Comparison of ENCODE assay signal across 1 cellular context in the genomic region with DNA sequence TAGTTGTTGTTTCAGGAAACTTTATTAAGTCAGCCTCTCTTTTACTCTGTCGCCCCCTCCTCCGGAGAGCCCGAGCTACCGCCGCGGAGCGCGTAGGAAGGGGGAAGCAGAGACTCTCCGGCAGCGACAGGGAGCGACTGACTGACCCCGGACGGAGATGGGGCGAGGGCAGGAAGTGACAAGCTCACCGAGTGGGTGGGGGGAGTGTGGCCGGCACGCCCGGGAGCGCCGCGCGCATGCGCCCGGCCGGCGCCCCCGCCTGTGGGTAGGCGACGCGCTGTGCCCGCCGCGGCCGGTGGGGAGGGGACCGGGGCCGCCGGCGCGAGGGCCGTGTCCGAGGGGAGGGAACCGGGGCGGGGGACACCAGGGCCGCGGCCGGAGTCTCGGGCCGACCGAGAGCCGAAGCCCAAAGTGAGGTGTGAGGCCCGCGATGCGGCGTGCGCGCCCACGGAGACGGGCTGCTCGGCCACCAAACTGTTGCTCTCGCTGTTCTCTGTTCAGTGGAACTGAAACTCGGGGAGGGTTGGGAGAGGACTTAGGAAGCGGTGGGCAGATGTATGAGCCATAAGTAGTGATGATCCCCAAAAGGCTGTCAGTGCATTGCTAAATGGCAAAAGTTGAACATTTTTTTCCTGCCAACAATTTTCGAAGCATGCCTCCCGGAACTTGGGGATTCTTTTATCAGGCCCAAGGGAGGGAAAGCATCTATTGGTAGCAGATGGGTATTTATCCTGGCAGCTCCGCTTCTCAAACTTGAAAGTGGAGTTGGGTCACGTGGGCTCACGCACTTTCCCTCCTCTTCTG.
TF ChIP-seq lines count a peak whose summit lies in the region.

ZNF800 (minus strand) TSS at position 143 of the 804 bp plus-strand sequence. CDS start 1,151 bp downstream, outside the sequence.

TF ChIP-seq in HepG2, 621 proteins besides CTCF, POLR2A, EP300 and RAD21 (continued from another document and continues in another):
- TF ChIP-seq, protein P1, sequence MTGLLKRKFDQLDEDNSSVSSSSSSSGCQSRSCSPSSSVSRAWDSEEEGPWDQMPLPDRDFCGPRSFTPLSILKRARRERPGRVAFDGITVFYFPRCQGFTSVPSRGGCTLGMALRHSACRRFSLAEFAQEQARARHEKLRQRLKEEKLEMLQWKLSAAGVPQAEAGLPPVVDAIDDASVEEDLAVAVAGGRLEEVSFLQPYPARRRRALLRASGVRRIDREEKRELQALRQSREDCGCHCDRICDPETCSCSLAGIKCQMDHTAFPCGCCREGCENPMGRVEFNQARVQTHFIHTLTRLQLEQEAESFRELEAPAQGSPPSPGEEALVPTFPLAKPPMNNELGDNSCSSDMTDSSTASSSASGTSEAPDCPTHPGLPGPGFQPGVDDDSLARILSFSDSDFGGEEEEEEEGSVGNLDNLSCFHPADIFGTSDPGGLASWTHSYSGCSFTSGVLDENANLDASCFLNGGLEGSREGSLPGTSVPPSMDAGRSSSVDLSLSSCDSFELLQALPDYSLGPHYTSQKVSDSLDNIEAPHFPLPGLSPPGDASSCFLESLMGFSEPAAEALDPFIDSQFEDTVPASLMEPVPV (CRISPR knock-in tag; IDR thresholded peaks at IDR 0.05), result peak; percentile 76; the same call in 1 of the 2 replicates
- peak; percentile 51 for TF ChIP-seq JARID2 (CRISPR knock-in tag; IDR thresholded peaks at IDR 0.05; ENCODE audit: insufficient replicate concordance)
- TF ChIP-seq MAFG (CRISPR knock-in tag; IDR thresholded peaks at IDR 0.05), result no peak
- TF ChIP-seq, protein P2, sequence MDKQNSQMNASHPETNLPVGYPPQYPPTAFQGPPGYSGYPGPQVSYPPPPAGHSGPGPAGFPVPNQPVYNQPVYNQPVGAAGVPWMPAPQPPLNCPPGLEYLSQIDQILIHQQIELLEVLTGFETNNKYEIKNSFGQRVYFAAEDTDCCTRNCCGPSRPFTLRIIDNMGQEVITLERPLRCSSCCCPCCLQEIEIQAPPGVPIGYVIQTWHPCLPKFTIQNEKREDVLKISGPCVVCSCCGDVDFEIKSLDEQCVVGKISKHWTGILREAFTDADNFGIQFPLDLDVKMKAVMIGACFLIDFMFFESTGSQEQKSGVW (CRISPR knock-in tag; IDR thresholded peaks at IDR 0.05; ENCODE audit: borderline replicate concordance), result no peak
- no peak for TF ChIP-seq ZNF552 (CRISPR knock-in tag; IDR thresholded peaks at IDR 0.05; ENCODE audit: borderline replicate concordance)
- TF ChIP-seq ZNF33A (CRISPR knock-in tag; IDR thresholded peaks at IDR 0.05; ENCODE audit: borderline replicate concordance), result peak; percentile 71; the same call in 1 of the 2 replicates
- peak in 1 of 2 experiments; percentile 16; a peak in 1 of 4 replicates for TF ChIP-seq KLF16 (CRISPR knock-in tag; IDR thresholded peaks at IDR 0.05)
- peak; percentile 84 for TF ChIP-seq GATAD1 (CRISPR knock-in tag; IDR thresholded peaks at IDR 0.05)
- no peak for TF ChIP-seq PCBP2 (optimal IDR thresholded peaks at IDR 0.05; ENCODE audit: low read depth, low read length, poor library complexity, severe bottlenecking)
- TF ChIP-seq ZNF24 (IDR thresholded peaks at IDR 0.05), result no peak
- 0 out of 2 replicates have a peak, but pooled peaks have one; percentile 25 for TF ChIP-seq PHF21A (CRISPR knock-in tag; IDR thresholded peaks at IDR 0.05)
- peak; percentile 2; the same call in 1 of the 2 replicates for TF ChIP-seq KDM5B (CRISPR knock-in tag; IDR thresholded peaks at IDR 0.05; ENCODE audit: borderline replicate concordance)
- no peak for TF ChIP-seq THAP9 (CRISPR knock-in tag; IDR thresholded peaks at IDR 0.05; ENCODE audit: borderline replicate concordance)
- TF ChIP-seq, protein P3, sequence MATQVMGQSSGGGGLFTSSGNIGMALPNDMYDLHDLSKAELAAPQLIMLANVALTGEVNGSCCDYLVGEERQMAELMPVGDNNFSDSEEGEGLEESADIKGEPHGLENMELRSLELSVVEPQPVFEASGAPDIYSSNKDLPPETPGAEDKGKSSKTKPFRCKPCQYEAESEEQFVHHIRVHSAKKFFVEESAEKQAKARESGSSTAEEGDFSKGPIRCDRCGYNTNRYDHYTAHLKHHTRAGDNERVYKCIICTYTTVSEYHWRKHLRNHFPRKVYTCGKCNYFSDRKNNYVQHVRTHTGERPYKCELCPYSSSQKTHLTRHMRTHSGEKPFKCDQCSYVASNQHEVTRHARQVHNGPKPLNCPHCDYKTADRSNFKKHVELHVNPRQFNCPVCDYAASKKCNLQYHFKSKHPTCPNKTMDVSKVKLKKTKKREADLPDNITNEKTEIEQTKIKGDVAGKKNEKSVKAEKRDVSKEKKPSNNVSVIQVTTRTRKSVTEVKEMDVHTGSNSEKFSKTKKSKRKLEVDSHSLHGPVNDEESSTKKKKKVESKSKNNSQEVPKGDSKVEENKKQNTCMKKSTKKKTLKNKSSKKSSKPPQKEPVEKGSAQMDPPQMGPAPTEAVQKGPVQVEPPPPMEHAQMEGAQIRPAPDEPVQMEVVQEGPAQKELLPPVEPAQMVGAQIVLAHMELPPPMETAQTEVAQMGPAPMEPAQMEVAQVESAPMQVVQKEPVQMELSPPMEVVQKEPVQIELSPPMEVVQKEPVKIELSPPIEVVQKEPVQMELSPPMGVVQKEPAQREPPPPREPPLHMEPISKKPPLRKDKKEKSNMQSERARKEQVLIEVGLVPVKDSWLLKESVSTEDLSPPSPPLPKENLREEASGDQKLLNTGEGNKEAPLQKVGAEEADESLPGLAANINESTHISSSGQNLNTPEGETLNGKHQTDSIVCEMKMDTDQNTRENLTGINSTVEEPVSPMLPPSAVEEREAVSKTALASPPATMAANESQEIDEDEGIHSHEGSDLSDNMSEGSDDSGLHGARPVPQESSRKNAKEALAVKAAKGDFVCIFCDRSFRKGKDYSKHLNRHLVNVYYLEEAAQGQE (IDR thresholded peaks at IDR 0.05; ENCODE audit: borderline replicate concordance in 1 of 2, low read depth in 1 of 2, low read length in 2 of 2), result 0 out of 4 replicates have a peak, but pooled peaks of 1 of the 2 experiments have one; percentile 49
- no peak for TF ChIP-seq FOSL2 (CRISPR knock-in tag; IDR thresholded peaks at IDR 0.05)
- TF ChIP-seq HDAC2 (CRISPR knock-in tag; IDR thresholded peaks at IDR 0.05), result no peak
- TF ChIP-seq SUZ12 (IDR thresholded peaks at IDR 0.05; ENCODE audit: low read depth, low read length), result no peak
- TF ChIP-seq RFXAP (CRISPR knock-in tag; IDR thresholded peaks at IDR 0.05; ENCODE audit: borderline replicate concordance), result peak; percentile 53; the same call in 1 of the 2 replicates
- TF ChIP-seq ZBTB8A (CRISPR knock-in tag; IDR thresholded peaks at IDR 0.05; ENCODE audit: borderline replicate concordance, low read depth), result no peak
- TF ChIP-seq ZNF747 (CRISPR knock-in tag; IDR thresholded peaks at IDR 0.05; ENCODE audit: borderline replicate concordance), result no peak
- TF ChIP-seq JDP2 (CRISPR knock-in tag; IDR thresholded peaks at IDR 0.05; ENCODE audit: borderline replicate concordance), result no peak
- no peak for TF ChIP-seq ZNF30 (CRISPR knock-in tag; IDR thresholded peaks at IDR 0.05)
- peak; percentile 40; the same call in 1 of the 2 replicates for TF ChIP-seq CREM (IDR thresholded peaks at IDR 0.05)
- TF ChIP-seq CREM (CRISPR knock-in tag; IDR thresholded peaks at IDR 0.05), result no peak
- peak; percentile 38; the same call in 1 of the 3 replicates for TF ChIP-seq MXI1 (IDR thresholded peaks at IDR 0.05; ENCODE audit: borderline replicate concordance, low read depth, low read length)
- TF ChIP-seq, protein P4, sequence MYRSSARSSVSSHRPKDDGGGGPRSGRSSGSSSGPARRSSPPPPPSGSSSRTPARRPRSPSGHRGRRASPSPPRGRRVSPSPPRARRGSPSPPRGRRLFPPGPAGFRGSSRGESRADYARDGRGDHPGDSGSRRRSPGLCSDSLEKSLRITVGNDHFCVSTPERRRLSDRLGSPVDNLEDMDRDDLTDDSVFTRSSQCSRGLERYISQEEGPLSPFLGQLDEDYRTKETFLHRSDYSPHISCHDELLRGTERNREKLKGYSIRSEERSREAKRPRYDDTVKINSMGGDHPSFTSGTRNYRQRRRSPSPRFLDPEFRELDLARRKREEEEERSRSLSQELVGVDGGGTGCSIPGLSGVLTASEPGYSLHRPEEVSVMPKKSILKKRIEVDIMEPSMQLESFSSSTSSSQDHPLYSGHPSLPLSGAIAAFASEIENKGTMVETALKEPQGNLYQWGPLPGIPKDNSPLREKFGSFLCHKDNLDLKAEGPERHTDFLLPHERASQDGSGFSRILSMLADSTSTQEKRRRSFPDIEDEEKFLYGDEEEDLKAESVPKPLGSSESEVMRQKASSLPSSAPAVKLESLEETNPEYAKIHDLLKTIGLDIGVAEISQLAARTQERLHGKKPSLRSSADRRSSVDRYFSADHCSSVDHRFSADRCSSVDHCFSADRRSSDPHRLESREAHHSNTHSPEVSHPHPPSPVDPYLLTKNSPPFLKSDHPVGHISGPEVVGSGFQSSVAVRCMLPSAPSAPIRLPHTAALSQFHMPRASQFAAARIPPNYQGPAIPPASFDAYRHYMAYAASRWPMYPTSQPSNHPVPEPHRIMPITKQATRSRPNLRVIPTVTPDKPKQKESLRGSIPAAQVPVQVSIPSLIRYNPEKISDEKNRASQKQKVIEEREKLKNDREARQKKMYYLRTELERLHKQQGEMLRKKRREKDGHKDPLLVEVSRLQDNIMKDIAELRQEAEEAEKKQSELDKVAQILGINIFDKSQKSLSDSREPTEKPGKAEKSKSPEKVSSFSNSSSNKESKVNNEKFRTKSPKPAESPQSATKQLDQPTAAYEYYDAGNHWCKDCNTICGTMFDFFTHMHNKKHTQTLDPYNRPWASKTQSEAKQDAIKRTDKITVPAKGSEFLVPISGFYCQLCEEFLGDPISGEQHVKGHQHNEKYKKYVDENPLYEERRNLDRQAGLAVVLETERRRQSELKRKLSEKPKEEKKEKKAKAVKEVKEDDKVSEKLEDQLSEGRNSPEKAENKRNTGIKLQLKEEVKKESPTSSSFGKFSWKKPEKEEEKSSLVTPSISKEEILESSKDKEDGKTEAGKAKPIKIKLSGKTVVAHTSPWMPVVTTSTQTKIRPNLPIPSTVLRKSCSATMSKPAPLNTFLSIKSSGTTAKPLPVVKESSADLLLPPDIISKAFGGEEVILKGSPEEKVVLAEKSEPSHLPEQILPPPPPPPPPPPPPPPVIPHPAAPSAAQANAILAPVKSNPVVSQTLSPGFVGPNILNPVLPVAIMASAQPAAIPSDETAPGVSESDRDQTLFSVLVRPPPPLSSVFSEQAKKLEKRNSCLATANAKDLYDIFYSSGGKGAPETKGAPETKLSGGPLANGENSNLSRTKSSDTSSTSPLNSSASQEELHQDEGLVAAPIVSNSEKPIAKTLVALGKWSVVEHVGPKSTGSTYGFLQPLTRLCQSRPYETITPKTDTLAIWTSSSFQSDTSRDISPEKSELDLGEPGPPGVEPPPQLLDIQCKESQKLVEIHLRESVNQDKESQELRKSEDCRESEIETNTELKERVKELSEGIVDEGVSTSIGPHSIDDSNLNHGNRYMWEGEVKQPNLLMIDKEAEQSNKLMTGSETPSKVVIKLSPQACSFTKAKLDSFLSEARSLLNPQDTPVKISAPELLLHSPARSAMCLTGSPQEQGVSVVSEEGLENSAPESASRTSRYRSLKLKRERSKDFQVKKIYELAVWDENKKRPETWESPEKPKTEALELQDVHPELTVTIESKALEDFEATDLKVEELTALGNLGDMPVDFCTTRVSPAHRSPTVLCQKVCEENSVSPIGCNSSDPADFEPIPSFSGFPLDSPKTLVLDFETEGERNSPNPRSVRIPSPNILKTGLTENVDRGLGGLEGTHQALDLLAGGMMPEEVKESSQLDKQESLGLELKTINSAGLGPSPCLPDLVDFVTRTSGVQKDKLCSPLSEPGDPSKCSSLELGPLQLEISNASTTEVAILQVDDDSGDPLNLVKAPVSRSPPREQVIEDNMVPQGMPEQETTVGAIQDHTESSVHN (CRISPR knock-in tag; IDR thresholded peaks at IDR 0.05), result no peak
- TF ChIP-seq ZFP36L1 (CRISPR knock-in tag; IDR thresholded peaks at IDR 0.05), result no peak
- TF ChIP-seq ELF4 (CRISPR knock-in tag; IDR thresholded peaks at IDR 0.05; ENCODE audit: borderline replicate concordance), result 0 out of 2 replicates have a peak, but pooled peaks have one; percentile 53
- TF ChIP-seq ZNF337 (CRISPR knock-in tag; IDR thresholded peaks at IDR 0.05; ENCODE audit: borderline replicate concordance, low read depth), result no peak
- TF ChIP-seq, protein P5, sequence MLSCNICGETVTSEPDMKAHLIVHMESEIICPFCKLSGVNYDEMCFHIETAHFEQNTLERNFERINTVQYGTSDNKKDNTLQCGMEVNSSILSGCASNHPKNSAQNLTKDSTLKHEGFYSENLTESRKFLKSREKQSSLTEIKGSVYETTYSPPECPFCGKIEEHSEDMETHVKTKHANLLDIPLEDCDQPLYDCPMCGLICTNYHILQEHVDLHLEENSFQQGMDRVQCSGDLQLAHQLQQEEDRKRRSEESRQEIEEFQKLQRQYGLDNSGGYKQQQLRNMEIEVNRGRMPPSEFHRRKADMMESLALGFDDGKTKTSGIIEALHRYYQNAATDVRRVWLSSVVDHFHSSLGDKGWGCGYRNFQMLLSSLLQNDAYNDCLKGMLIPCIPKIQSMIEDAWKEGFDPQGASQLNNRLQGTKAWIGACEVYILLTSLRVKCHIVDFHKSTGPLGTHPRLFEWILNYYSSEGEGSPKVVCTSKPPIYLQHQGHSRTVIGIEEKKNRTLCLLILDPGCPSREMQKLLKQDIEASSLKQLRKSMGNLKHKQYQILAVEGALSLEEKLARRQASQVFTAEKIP (CRISPR knock-in tag; IDR thresholded peaks at IDR 0.05; ENCODE audit: borderline replicate concordance), result no peak
- TF ChIP-seq MAZ (IDR thresholded peaks at IDR 0.05; ENCODE audit: borderline replicate concordance, low read depth, low read length), result peak; percentile 86
- TF ChIP-seq MAZ (CRISPR knock-in tag; IDR thresholded peaks at IDR 0.05; ENCODE audit: low read depth), result peak; percentile 95
- no peak for TF ChIP-seq SMARCC2 (IDR thresholded peaks at IDR 0.05)
- no peak for TF ChIP-seq ZNF160 (CRISPR knock-in tag; IDR thresholded peaks at IDR 0.05)
- no peak for TF ChIP-seq HNF4G (IDR thresholded peaks at IDR 0.05; ENCODE audit: borderline replicate concordance, low read depth, low read length)
- no peak for TF ChIP-seq HNF4G (CRISPR knock-in tag; IDR thresholded peaks at IDR 0.05; ENCODE audit: borderline replicate concordance, low read depth)
- TF ChIP-seq DRAP1 (CRISPR knock-in tag; IDR thresholded peaks at IDR 0.05), result no peak
